27 cellular contexts compared by ENCODE assay signal in the genomic region with DNA sequence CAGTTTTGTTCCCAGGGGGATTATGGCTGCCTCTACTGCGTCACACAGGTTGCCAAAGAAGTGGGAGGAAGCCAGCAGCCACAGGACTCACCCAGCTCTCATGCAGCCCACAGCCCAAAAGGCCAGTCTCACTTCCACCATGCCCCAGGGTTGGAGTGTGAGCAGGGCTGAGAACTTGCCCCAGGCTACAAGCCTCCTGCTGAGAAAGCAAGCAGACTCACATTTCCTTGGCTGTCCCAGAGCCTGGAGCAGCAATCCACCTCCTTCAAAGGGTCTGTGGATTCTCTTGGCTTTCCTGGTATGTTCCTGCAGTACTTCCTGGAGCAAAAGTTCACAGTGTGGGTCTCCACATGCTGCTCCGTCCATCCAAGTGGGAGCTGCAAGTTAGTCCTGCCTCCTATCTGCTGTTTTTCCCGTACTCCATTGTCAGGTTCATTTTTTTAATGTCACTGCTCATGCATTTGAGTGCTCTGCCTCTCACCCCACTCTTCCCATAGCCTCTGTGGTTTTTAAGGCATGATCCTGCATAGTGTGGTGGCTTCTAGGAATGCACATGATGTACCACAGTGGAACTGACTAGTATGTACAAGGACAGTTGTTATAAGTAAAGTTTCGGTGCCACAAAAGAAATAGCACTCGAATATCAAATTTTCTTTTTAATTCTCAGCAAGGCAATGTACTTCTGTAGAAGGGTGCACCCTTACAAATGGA. TPM values are rescaled to one million over a fixed set of nuclear protein-coding genes. Genes with fewer than 3 reads are reported as not detected.
DNase-seq lines count a peak whose midpoint lies in the region; ATAC-seq and TF ChIP-seq lines count a peak whose summit lies in the region.
"Had no signal": no experiment of that assay in that cellular context is flagged by ENCODE, and none has a peak within 500 bp of the region (broad histone marks: within the 10 kb centered on the region; RNA-seq: fewer than 3 reads in every experiment).

No MANE protein-coding gene starts in this region.

- H3K27me3 Mint-ChIP-seq in chondrocyte (ENCODE audit: low read depth) (peaks cover 15% of the 10 kb centered on the region), progenitor cell of endocrine pancreas (peaks cover 5% of the 10 kb centered on the region)
- peaks cover 24 to 59% (median 44%) of the 10 kb centered on the region in 5 donors for H3K27me3 Mint-ChIP-seq in naive thymus-derived CD8-positive, alpha-beta T cell

- H3K27ac ChIP-seq in mesendoderm (ENCODE audit: low read depth, low read length): no peak overlapping the region
- H3K27ac ChIP-seq: SK-N-MC, skin epidermis, testis had no signal

- no peak overlapping the region for H3K18ac ChIP-seq in mesendoderm (ENCODE audit: low read length)

- no peak overlapping the region for H3K56ac ChIP-seq in mesendoderm (ENCODE audit: low read length)

- no CpG with 5 or more reads among the region's 5 CpGs for WGBS in mesendoderm (ENCODE audit: extremely low coverage, insufficient coverage, low lambda C conversion rate)

- peaks cover 6% of the 10 kb centered on the region for H3K36me3 Mint-ChIP-seq in chondrocyte (ENCODE audit: low read depth)
- H3K36me3 Mint-ChIP-seq in naive thymus-derived CD8-positive, alpha-beta T cell: no peaks in the 10 kb centered on the region
- H3K36me3 Mint-ChIP-seq in progenitor cell of endocrine pancreas (ENCODE audit: insufficient read depth): no peaks in the 10 kb centered on the region
- H3K36me3 Mint-ChIP-seq: activated naive CD8-positive, alpha-beta T cell treated with anti-CD3 and anti-CD28 coated beads, Interleukin-2, amount 10 ng/mL, durations not matched to agents 7 days and 5 days; CD4-positive, CD25-positive, alpha-beta regulatory T cell; stimulated activated effector memory CD8-positive, alpha-beta T cell treated with anti-CD3 and anti-CD28 coated beads, Interleukin-12 subunit alpha, Interleukin-12 subunit beta, amount 100 ng/mL, for 72 hours had no signal

- POLR2A ChIA-PET in naive thymus-derived CD8-positive, alpha-beta T cell (lab: Charles Lee): no interaction called here

- peaks cover 2% of the 10 kb centered on the region for H3K4me1 ChIP-seq in mesendoderm (ENCODE audit: control insufficient read depth, low read depth, low read length)
- H3K4me1 ChIP-seq: testis had no signal

- H2BK15ac ChIP-seq in mesendoderm (replicated peaks; ENCODE audit: low read depth): no peak overlapping the region

- DNase-seq in EL: peak; percentile 59
- DNase-seq in MV-4-11 (lab: John Stamatoyannopoulos, UW): peak; percentile 38
- DNase-seq in chondrocyte (ENCODE audit: low spot score): no peak
- peak; percentile 19 for DNase-seq in mesendoderm
- DNase-seq in naive thymus-derived CD8-positive, alpha-beta T cell: no peak
- DNase-seq in progenitor cell of endocrine pancreas (ENCODE audit: low spot score, unreplicated experiment): no peak
- no peak for DNase-seq in activated T-cell treated with anti-CD3 and anti-CD28 coated beads for 4 hours
- DNase-seq in NCI-H1694 treated with DMSO at 0.1 percent for 48 hours (lab: John Stamatoyannopoulos, UW): no peak
- DNase-seq: activated B cell treated with CpG ODN at 0.5 μM for 24 hours; activated CD4-positive, alpha-beta T cell treated with anti-CD3 and anti-CD28 coated beads, Interleukin-2, amount 50 U/mL, for 4 hours; activated CD8-positive, alpha-beta memory T cell treated with anti-CD3 and anti-CD28 coated beads, Interleukin-2, amount 50 U/mL, for 4 hours; activated naive CD8-positive, alpha-beta T cell treated with anti-CD3 and anti-CD28 coated beads, Interleukin-2, amount 10 ng/mL, durations not matched to agents 7 days and 5 days; CD4-positive, CD25-positive, alpha-beta regulatory T cell; DMS 273 treated with DMSO at 0.1 percent for 48 hours; effector memory CD4-positive, alpha-beta T cell; GDM1; left colon; NCI-H524; nephron progenitor cell; RPMI8226; stimulated activated CD4-positive, alpha-beta T cell treated with anti-CD3 and anti-CD28 coated beads, Interleukin-2, amount 100 ng/mL, for 24 hours; testis had no signal

- no peak overlapping the region for H3K4ac ChIP-seq in mesendoderm (ENCODE audit: low read depth, low read length)

- H3K79me2 ChIP-seq in mesendoderm (ENCODE audit: control insufficient read depth, insufficient read depth, low read length): no peaks in the 10 kb centered on the region

- no peak for TF ChIP-seq CTCF in chondrocyte (IDR thresholded peaks at IDR 0.05)
- no peak for TF ChIP-seq CTCF in progenitor cell of endocrine pancreas (IDR thresholded peaks at IDR 0.05; ENCODE audit: unreplicated experiment)

- no peak overlapping the region for H3K9ac ChIP-seq in mesendoderm (ENCODE audit: low read length)

- no peak overlapping the region for H4K8ac ChIP-seq in mesendoderm (ENCODE audit: low read depth, low read length)

- no peak overlapping the region for H2BK5ac ChIP-seq in mesendoderm (ENCODE audit: low read length)

- no peaks in the 10 kb centered on the region for H3K36me3 ChIP-seq in mesendoderm (ENCODE audit: control insufficient read depth, insufficient read depth, low read length)

- H3K4me3 Mint-ChIP-seq in chondrocyte (ENCODE audit: unreplicated experiment): no peak overlapping the region
- H3K4me3 Mint-ChIP-seq in naive thymus-derived CD8-positive, alpha-beta T cell: no peak overlapping the region
- H3K4me3 Mint-ChIP-seq in progenitor cell of endocrine pancreas (ENCODE audit: low read depth): no peak overlapping the region
- H3K4me3 Mint-ChIP-seq: activated B cell treated with CpG ODN at 0.5 μM for 24 hours; activated naive CD8-positive, alpha-beta T cell treated with anti-CD3 and anti-CD28 coated beads, Interleukin-2, amount 10 ng/mL, durations not matched to agents 7 days and 5 days; CD4-positive, CD25-positive, alpha-beta regulatory T cell; nephron progenitor cell; stimulated activated effector memory CD8-positive, alpha-beta T cell treated with anti-CD3 and anti-CD28 coated beads, Interleukin-12 subunit alpha, Interleukin-12 subunit beta, amount 100 ng/mL, for 72 hours; T-helper 2 cell treated with Interferon-gamma antibody and Interleukin-4, amounts not matched to agents 5 μg/mL and 100 μg/mL, for 36 hours had no signal

- no peaks in the 10 kb centered on the region for H3K27me3 ChIP-seq in mesendoderm (ENCODE audit: insufficient read depth, low read length, poor library complexity)
- H3K27me3 ChIP-seq: testis had no signal

- H3K4me1 Mint-ChIP-seq in chondrocyte (ENCODE audit: low read depth): peaks cover 9% of the 10 kb centered on the region
- H3K4me1 Mint-ChIP-seq in naive thymus-derived CD8-positive, alpha-beta T cell: no peaks in the 10 kb centered on the region
- peaks cover 6% of the 10 kb centered on the region for H3K4me1 Mint-ChIP-seq in progenitor cell of endocrine pancreas (ENCODE audit: low read depth)
- H3K4me1 Mint-ChIP-seq: activated B cell treated with CpG ODN at 0.5 μM for 24 hours; activated naive CD8-positive, alpha-beta T cell treated with anti-CD3 and anti-CD28 coated beads, Interleukin-2, amount 10 ng/mL, durations not matched to agents 7 days and 5 days; CD4-positive, CD25-positive, alpha-beta regulatory T cell; nephron progenitor cell had no signal

- H3K23ac ChIP-seq in mesendoderm (ENCODE audit: low read length): no peak overlapping the region

- H3K27ac Mint-ChIP-seq in chondrocyte (ENCODE audit: unreplicated experiment) (peak overlapping the region; percentile 33), progenitor cell of endocrine pancreas (no peak overlapping the region)
- no peak overlapping the region for H3K27ac Mint-ChIP-seq in naive thymus-derived CD8-positive, alpha-beta T cell
- H3K27ac Mint-ChIP-seq: activated B cell treated with CpG ODN at 0.5 μM for 24 hours; activated naive CD8-positive, alpha-beta T cell treated with anti-CD3 and anti-CD28 coated beads, Interleukin-2, amount 10 ng/mL, durations not matched to agents 7 days and 5 days; activated T-helper 2 cell treated with anti-CD3 and anti-CD28 coated beads, Interferon-gamma antibody, Interleukin-2, Interleukin-4, amounts not matched to agents 10 μg/mL and 5 μg/mL and 100 μg/mL, durations not matched to agents 14 hours and 24 hours and 36 hours; CD4-positive, CD25-positive, alpha-beta regulatory T cell; nephron progenitor cell; stimulated activated effector memory CD8-positive, alpha-beta T cell treated with anti-CD3 and anti-CD28 coated beads, Interleukin-12 subunit alpha, Interleukin-12 subunit beta, amount 100 ng/mL, for 72 hours; T-helper 2 cell treated with Interferon-gamma antibody and Interleukin-4, amounts not matched to agents 5 μg/mL and 100 μg/mL, for 36 hours had no signal

- H3K79me1 ChIP-seq in mesendoderm (ENCODE audit: low read length): no peaks in the 10 kb centered on the region

- H3K4me2 ChIP-seq in mesendoderm (ENCODE audit: low read length): no peak overlapping the region

- H3K9me3 Mint-ChIP-seq in chondrocyte (ENCODE audit: low read depth) (peaks cover 34% of the 10 kb centered on the region), progenitor cell of endocrine pancreas (ENCODE audit: low read depth) (peaks cover 17% of the 10 kb centered on the region)
- no peaks in the 10 kb centered on the region for H3K9me3 Mint-ChIP-seq in naive thymus-derived CD8-positive, alpha-beta T cell
- H3K9me3 Mint-ChIP-seq: activated B cell treated with CpG ODN at 0.5 μM for 24 hours; activated naive CD8-positive, alpha-beta T cell treated with anti-CD3 and anti-CD28 coated beads, Interleukin-2, amount 10 ng/mL, durations not matched to agents 7 days and 5 days; activated T-helper 2 cell treated with anti-CD3 and anti-CD28 coated beads, Interferon-gamma antibody, Interleukin-2, Interleukin-4, amounts not matched to agents 10 μg/mL and 5 μg/mL and 100 μg/mL, durations not matched to agents 14 hours and 24 hours and 36 hours; stimulated activated effector memory CD8-positive, alpha-beta T cell treated with anti-CD3 and anti-CD28 coated beads, Interleukin-12 subunit alpha, Interleukin-12 subunit beta, amount 100 ng/mL, for 72 hours; T-helper 2 cell treated with Interferon-gamma antibody and Interleukin-4, amounts not matched to agents 5 μg/mL and 100 μg/mL, for 36 hours had no signal

- no peak overlapping the region for H2AK5ac ChIP-seq in mesendoderm (ENCODE audit: low read length)

- no peak overlapping the region for H4K5ac ChIP-seq in mesendoderm (ENCODE audit: low read length)

- no peak for ATAC-seq in naive thymus-derived CD8-positive, alpha-beta T cell
- ATAC-seq: left colon; stimulated activated effector memory CD8-positive, alpha-beta T cell treated with anti-CD3 and anti-CD28 coated beads, Interleukin-12 subunit alpha, Interleukin-12 subunit beta, amount 100 ng/mL, for 72 hours had no signal

- no peak overlapping the region for H3K4me3 ChIP-seq in mesendoderm (ENCODE audit: low read length)
- H3K4me3 ChIP-seq: SK-N-MC, skin epidermis, testis had no signal

- H2BK120ac ChIP-seq in mesendoderm (ENCODE audit: low read depth, low read length): no peak overlapping the region

RNA-seq across cellular contexts. Expression of gene ARHGEF7, which starts 56.2 kb away (rescaled TPM):
- total RNA-seq in chondrocyte: 96.8 to 138 TPM (median 137 TPM) in 3 replicates
- polyA plus RNA-seq in mesendoderm (2013, experiment 1 of 2): 26.5 TPM
- polyA plus RNA-seq in mesendoderm (2013, experiment 2 of 2): 26.5 TPM
- total RNA-seq in naive thymus-derived CD8-positive, alpha-beta T cell: 10 to 100 TPM; 90.2 to 93.0 TPM
- polyA plus RNA-seq in naive thymus-derived CD8-positive, alpha-beta T cell: 10 to 100 TPM in 1 of 3 donors, 1 to 10 TPM in 2; 6.2 to 13.2 (median 9.6) TPM
- 84.4 and 86.5 TPM in 2 replicates for total RNA-seq in progenitor cell of endocrine pancreas

Comparison
In these comparisons a context has a peak if more than half of its experiments do, and no peak if none do; other contexts are left out.
1. DNase-seq: peak in EL (single experiment), MV-4-11 (single experiment) and mesendoderm (single experiment); none in chondrocyte (single experiment), naive thymus-derived CD8-positive, alpha-beta T cell (0 of 10), progenitor cell of endocrine pancreas (single experiment), activated T-cell treated with anti-CD3 and anti-CD28 coated beads for 4 hours (single experiment) and NCI-H1694 treated with DMSO at 0.1 percent for 48 hours (single experiment).